1 cellular context compared by ENCODE assay signal in genomic region chr2:217049376-217049775, GRCh38.
TF ChIP-seq lines count a peak whose summit lies in the region.

No MANE protein-coding gene starts in this region.

TF ChIP-seq in GM23338, 12 proteins besides CTCF, POLR2A, EP300 and RAD21 (continued from another document):
- no peak for TF ChIP-seq REST (IDR thresholded peaks at IDR 0.05; ENCODE audit: unreplicated experiment)
- no peak for TF ChIP-seq STAT1 (IDR thresholded peaks at IDR 0.05; ENCODE audit: unreplicated experiment)
- TF ChIP-seq JUNB (IDR thresholded peaks at IDR 0.05; ENCODE audit: unreplicated experiment), result no peak
- no peak for TF ChIP-seq NANOG (IDR thresholded peaks at IDR 0.05; ENCODE audit: borderline replicate concordance)
- TF ChIP-seq POLR2AphosphoS5 (IDR thresholded peaks at IDR 0.05; ENCODE audit: low read depth), result no peak
- TF ChIP-seq ZNF462 (CRISPR knock-in tag; IDR thresholded peaks at IDR 0.05), result no peak
- TF ChIP-seq ETS1 (IDR thresholded peaks at IDR 0.05), result no peak
- no peak for TF ChIP-seq ZNF331 (CRISPR knock-in tag; IDR thresholded peaks at IDR 0.05; ENCODE audit: low read depth)
- TF ChIP-seq EZH2 (IDR thresholded peaks at IDR 0.05; ENCODE audit: low read depth, unreplicated experiment), result no peak
- TF ChIP-seq CREB1 (CRISPR knock-in tag; IDR thresholded peaks at IDR 0.05; ENCODE audit: low read depth), result no peak
- TF ChIP-seq EZH2phosphoT487 (IDR thresholded peaks at IDR 0.05; ENCODE audit: unreplicated experiment), result no peak
